8 cellular contexts compared by ENCODE assay signal in the genomic region with DNA sequence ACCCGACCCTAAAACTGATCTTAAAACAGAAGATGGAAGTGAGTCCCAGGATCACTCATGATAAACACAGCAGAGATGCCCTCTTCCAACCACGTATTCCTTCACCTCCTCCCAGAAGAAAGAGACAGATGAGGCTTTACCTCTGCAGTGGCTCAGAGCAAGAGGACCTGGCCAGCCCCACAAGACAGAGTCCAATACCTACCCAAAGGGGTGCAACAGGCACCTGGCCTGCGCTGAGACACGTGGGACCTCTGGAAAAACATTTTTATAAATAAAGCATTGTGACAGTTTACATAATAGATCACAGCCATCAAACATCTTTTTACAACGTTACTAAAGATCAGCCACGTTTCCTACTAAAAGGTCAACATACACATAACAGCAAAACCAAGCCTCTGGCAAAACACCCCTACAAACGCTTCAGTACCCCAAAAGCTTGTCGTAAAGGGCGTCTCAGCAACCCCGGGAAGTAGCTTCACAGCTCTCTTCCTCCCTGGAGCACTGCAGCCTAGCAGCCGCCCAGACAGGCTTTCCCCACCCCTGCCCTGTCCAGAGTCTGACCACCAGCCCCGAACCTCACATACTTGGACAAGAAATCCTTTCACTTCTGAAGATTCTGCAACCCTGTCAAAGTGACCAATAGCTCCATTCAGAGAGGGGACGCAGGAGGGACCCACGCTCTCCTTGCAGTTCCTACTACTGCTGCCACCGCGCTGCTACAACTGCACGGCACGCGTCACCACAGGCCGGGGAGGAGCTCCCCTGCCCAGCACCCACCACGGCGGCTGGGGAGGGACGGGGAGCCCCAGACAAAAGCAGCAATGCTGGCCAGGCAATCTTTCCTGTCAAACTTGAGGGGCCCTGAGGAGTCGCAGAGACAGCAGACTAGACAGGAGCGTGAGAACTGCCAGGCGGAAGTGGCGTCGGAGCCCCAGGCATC. TPM values are rescaled to one million over a fixed set of nuclear protein-coding genes. Genes with fewer than 3 reads are reported as not detected.
DNase-seq lines count a peak whose midpoint lies in the region; ATAC-seq and TF ChIP-seq lines count a peak whose summit lies in the region.

No MANE protein-coding gene starts in this region.

- peaks cover 3% of the 10 kb centered on the region for H3K36me3 Mint-ChIP-seq in progenitor cell of endocrine pancreas (ENCODE audit: insufficient read depth)

- H3K27me3 ChIP-seq in endocrine pancreas (ENCODE audit: control insufficient read depth, insufficient read depth, low read length) (no peaks in the 10 kb centered on the region), ascending aorta (no peaks in the 10 kb centered on the region)

- H3K9me3 Mint-ChIP-seq in progenitor cell of endocrine pancreas (ENCODE audit: low read depth) = no peaks in the 10 kb centered on the region

- H3K36me3 ChIP-seq in OCI-LY7 (ENCODE audit: insufficient read depth, low read length) = peaks cover 43% of the 10 kb centered on the region
- no peaks in the 10 kb centered on the region for H3K36me3 ChIP-seq in endocrine pancreas (ENCODE audit: control insufficient read depth, insufficient read depth, low read length)
- H3K36me3 ChIP-seq in ascending aorta = no peaks in the 10 kb centered on the region

- H3K27ac Mint-ChIP-seq in progenitor cell of endocrine pancreas = no peak overlapping the region

- POLR2A ChIA-PET in OCI-LY7 (lab: Charles Lee) = no interaction called here

- peak; percentile 22 for DNase-seq in D341Med (ENCODE audit: low spot score)
- no peak for DNase-seq in OCI-LY7 (ENCODE audit: low spot score)
- DNase-seq in progenitor cell of endocrine pancreas (ENCODE audit: low spot score, unreplicated experiment) = no peak
- no peak for DNase-seq in NCI-H2171 (lab: John Stamatoyannopoulos, UW)
- no peak for DNase-seq in SKM-1 treated with dmso at 0.1 percent for 144 hours (lab: John Stamatoyannopoulos, UW; ENCODE audit: unreplicated experiment)
- DNase-seq in ascending aorta (ENCODE audit: low spot score in 2 of 2) = no peak

- H3K9ac ChIP-seq in endocrine pancreas (ENCODE audit: control insufficient read depth, insufficient read depth, low read length) = peak overlapping the region; percentile 14

- peaks cover 53% of the 10 kb centered on the region for H3K79me2 ChIP-seq in OCI-LY7 (ENCODE audit: insufficient read depth, low read depth, low read length)

- H4K20me1 ChIP-seq in OCI-LY7 (ENCODE audit: insufficient read depth, low read length) = peaks cover 11% of the 10 kb centered on the region; the same call in 1 of the 2 replicates

- H3K4me3 ChIP-seq in OCI-LY7 (ENCODE audit: low read depth, low read length, poor library complexity, severe bottlenecking) (no peak overlapping the region), endocrine pancreas (ENCODE audit: control insufficient read depth, insufficient read depth, low read length) (no peak overlapping the region), ascending aorta (peak overlapping the region in 1 of 2 donors; percentile 69)

- H3K4me1 ChIP-seq in OCI-LY7 (ENCODE audit: insufficient read depth, low read length, poor library complexity, severe bottlenecking) (peaks cover 53% of the 10 kb centered on the region), endocrine pancreas (ENCODE audit: control insufficient read depth, insufficient read depth, low read length) (no peaks in the 10 kb centered on the region), ascending aorta (peaks cover 4 to 20% of the 10 kb centered on the region in 2 donors)

- TF ChIP-seq CTCF in OCI-LY7 (conservative IDR thresholded peaks at IDR 0.05; ENCODE audit: low read length) (no peak), progenitor cell of endocrine pancreas (IDR thresholded peaks at IDR 0.05; ENCODE audit: unreplicated experiment) (no peak), ascending aorta (IDR thresholded peaks at IDR 0.05) (no peak)

- peak overlapping the region; percentile 40 for H3K4me2 ChIP-seq in OCI-LY7 (ENCODE audit: low read length)

- BruUV-seq in OCI-LY7 (replicated peaks; lab: Mats Ljungman, UMichigan) = TSS peak; percentile 77

- no peak overlapping the region for H2AFZ ChIP-seq in OCI-LY7 (ENCODE audit: low read length)

- no peaks in the 10 kb centered on the region for H3K9me3 ChIP-seq in OCI-LY7 (ENCODE audit: low read length)
- H3K9me3 ChIP-seq in endocrine pancreas (ENCODE audit: control insufficient read depth, low read length) = no peaks in the 10 kb centered on the region
- no peaks in the 10 kb centered on the region for H3K9me3 ChIP-seq in ascending aorta

- no peak for ATAC-seq in HG02852 (IDR thresholded peaks at IDR 0.05; ENCODE audit: unreplicated experiment)

- intact Hi-C loops in OCI-LY7 (cut with micrococcal nuclease; ENCODE audit: unreplicated experiment) = loop anchor here (10.0 kb wide), 1 partner anchor 342 kb away; a partner anchor contains a TSS
- intact Hi-C loops in ascending aorta (cut with DNase I) = loop anchor here (10.0 kb wide), 3 partner anchors 172 to 732 kb away; a partner anchor contains a TSS

- no peaks in the 10 kb centered on the region for H3K9me2 ChIP-seq in OCI-LY7 (ENCODE audit: insufficient read depth, low read length)

- H3K4me3 Mint-ChIP-seq in progenitor cell of endocrine pancreas (ENCODE audit: low read depth) = peak overlapping the region; percentile 80

- H3K4me1 Mint-ChIP-seq in progenitor cell of endocrine pancreas (ENCODE audit: low read depth) = peaks cover 37% of the 10 kb centered on the region

- no peaks in the 10 kb centered on the region for H3K27me3 Mint-ChIP-seq in progenitor cell of endocrine pancreas

- H3K27ac ChIP-seq in OCI-LY7 (ENCODE audit: low read depth, low read length, poor library complexity, severe bottlenecking) (no peak overlapping the region), ascending aorta (no peak overlapping the region)

- CTCF ChIA-PET in OCI-LY7 (lab: Charles Lee; ENCODE audit: unreplicated experiment) = no interaction called here

RNA-seq across cellular contexts. Expression of a gene that starts 2.8 kb away (rescaled TPM):
- total RNA-seq in OCI-LY7 (2014; rRNA removed; shearing (Covaris generic)) = 6.7 and 11.2 TPM in 2 replicates
- total RNA-seq in OCI-LY7 (2022) (28.4 and 38.9 TPM in 2 replicates), progenitor cell of endocrine pancreas (34.7 and 35.9 TPM in 2 replicates), ascending aorta (166 TPM)

RNA-seq across cellular contexts. Expression of a gene that starts 59.3 kb away (rescaled TPM):
- total RNA-seq in OCI-LY7 (2014; rRNA removed; shearing (Covaris generic)) = 44.7 and 54.2 TPM in 2 replicates
- total RNA-seq in OCI-LY7 (2022) (53.7 and 54.4 TPM in 2 replicates), progenitor cell of endocrine pancreas (81.1 and 84.3 TPM in 2 replicates), ascending aorta (27.6 TPM)
